ENCODE assay signal across 1 cellular context in the genomic region with DNA sequence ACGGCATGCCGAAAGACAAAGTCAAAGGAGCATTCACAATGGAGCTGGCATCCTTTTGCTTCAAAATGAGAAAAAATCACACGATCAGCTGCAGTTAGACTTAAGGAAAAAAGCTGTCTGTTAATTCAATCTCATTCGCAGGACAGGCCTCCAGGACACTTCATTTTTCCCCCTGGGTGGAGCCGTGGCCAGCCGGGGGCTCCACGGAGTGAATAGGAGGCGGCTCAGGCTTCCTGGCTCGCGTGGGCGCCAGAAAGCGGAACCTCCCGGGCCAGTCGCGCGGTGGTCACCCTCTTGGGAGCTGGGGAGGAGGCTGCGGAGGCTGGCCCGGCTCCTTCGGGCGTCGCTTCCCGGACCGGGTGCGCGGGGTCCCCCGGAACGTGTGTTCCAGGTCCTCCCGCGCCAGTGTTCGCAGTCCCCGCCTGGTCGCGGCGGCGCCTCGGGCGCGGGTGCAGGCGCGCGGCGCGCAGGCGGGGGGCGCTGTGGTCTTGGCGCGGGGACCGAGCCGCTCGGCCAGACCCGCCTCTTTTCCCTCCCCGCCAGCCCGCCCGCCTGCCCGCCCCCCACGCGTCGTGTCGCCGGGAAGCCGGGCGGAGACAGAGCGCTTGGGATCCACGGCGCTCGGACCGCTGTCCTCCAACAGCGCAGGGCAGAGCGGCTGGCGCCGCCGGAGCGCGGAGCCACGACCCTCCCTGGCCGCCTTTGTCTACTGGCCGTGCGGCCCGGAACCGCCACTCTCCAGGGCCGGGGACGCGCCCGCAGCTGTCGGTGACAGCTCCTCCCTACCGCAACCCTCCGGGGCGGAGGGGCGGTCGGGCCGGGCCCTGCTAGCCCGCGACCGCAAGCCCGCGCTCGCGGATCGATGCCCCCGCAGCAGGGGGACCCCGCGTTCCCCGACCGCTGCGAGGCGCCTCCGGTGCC.
TF ChIP-seq lines count a peak whose summit lies in the region.

A gene (plus strand): TSS at position 599 of the 921 bp plus-strand sequence. CDS start 264 bp downstream, at position 863.

TF ChIP-seq in HepG2, 621 proteins besides CTCF, POLR2A, EP300 and RAD21 (continued from another document and continues in another):
- TF ChIP-seq, protein P1, sequence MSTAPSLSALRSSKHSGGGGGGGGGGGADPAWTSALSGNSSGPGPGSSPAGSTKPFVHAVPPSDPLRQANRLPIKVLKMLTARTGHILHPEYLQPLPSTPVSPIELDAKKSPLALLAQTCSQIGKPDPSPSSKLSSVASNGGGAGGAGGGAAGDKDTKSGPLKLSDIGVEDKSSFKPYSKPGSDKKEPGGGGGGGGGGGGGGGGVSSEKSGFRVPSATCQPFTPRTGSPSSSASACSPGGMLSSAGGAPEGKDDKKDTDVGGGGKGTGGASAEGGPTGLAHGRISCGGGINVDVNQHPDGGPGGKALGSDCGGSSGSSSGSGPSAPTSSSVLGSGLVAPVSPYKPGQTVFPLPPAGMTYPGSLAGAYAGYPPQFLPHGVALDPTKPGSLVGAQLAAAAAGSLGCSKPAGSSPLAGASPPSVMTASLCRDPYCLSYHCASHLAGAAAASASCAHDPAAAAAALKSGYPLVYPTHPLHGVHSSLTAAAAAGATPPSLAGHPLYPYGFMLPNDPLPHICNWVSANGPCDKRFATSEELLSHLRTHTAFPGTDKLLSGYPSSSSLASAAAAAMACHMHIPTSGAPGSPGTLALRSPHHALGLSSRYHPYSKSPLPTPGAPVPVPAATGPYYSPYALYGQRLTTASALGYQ (CRISPR knock-in tag; IDR thresholded peaks at IDR 0.05), result peak; percentile 32; the same call in 1 of the 2 replicates
- TF ChIP-seq ZNF615 (CRISPR knock-in tag; IDR thresholded peaks at IDR 0.05; ENCODE audit: borderline replicate concordance) (no peak), DR1 (CRISPR knock-in tag; IDR thresholded peaks at IDR 0.05) (no peak), CCDC6 (CRISPR knock-in tag; IDR thresholded peaks at IDR 0.05) (peak; percentile 78), ZNF33B (CRISPR knock-in tag; IDR thresholded peaks at IDR 0.05) (no peak), ZNF446 (CRISPR knock-in tag; IDR thresholded peaks at IDR 0.05) (no peak), ZSCAN21 (CRISPR knock-in tag; IDR thresholded peaks at IDR 0.05; ENCODE audit: borderline replicate concordance) (no peak), PAWR (CRISPR knock-in tag; IDR thresholded peaks at IDR 0.05; ENCODE audit: borderline replicate concordance) (no peak), SP2 (CRISPR knock-in tag; IDR thresholded peaks at IDR 0.05) (no peak; the same call in 1 of the 2 replicates), ZNF724P (CRISPR knock-in tag; IDR thresholded peaks at IDR 0.05; ENCODE audit: borderline replicate concordance) (no peak), ISL2 (CRISPR knock-in tag; IDR thresholded peaks at IDR 0.05) (peak; percentile 67; the same call in 1 of the 2 replicates), TBP (CRISPR knock-in tag; IDR thresholded peaks at IDR 0.05) (no peak), MAFG (CRISPR knock-in tag; IDR thresholded peaks at IDR 0.05) (0 out of 2 replicates have a peak, but pooled peaks have one; percentile 39), MEF2D (CRISPR knock-in tag; IDR thresholded peaks at IDR 0.05) (peak; percentile 24; the same call in 1 of the 2 replicates), ZBTB3 (CRISPR knock-in tag; IDR thresholded peaks at IDR 0.05; ENCODE audit: borderline replicate concordance, low read depth) (no peak), ZNF83 (CRISPR knock-in tag; IDR thresholded peaks at IDR 0.05; ENCODE audit: borderline replicate concordance) (no peak), FOXA1 (IDR thresholded peaks at IDR 0.05) (no peak), FOXA1 (CRISPR knock-in tag; IDR thresholded peaks at IDR 0.05) (no peak)
- TF ChIP-seq, protein P2, sequence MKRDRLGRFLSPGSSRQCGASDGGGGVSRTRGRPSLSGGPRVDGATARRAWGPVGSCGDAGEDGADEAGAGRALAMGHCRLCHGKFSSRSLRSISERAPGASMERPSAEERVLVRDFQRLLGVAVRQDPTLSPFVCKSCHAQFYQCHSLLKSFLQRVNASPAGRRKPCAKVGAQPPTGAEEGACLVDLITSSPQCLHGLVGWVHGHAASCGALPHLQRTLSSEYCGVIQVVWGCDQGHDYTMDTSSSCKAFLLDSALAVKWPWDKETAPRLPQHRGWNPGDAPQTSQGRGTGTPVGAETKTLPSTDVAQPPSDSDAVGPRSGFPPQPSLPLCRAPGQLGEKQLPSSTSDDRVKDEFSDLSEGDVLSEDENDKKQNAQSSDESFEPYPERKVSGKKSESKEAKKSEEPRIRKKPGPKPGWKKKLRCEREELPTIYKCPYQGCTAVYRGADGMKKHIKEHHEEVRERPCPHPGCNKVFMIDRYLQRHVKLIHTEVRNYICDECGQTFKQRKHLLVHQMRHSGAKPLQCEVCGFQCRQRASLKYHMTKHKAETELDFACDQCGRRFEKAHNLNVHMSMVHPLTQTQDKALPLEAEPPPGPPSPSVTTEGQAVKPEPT (CRISPR knock-in tag; IDR thresholded peaks at IDR 0.05; ENCODE audit: low read depth), result 0 out of 2 replicates have a peak, but pooled peaks have one; percentile 23
- TF ChIP-seq, protein P3, sequence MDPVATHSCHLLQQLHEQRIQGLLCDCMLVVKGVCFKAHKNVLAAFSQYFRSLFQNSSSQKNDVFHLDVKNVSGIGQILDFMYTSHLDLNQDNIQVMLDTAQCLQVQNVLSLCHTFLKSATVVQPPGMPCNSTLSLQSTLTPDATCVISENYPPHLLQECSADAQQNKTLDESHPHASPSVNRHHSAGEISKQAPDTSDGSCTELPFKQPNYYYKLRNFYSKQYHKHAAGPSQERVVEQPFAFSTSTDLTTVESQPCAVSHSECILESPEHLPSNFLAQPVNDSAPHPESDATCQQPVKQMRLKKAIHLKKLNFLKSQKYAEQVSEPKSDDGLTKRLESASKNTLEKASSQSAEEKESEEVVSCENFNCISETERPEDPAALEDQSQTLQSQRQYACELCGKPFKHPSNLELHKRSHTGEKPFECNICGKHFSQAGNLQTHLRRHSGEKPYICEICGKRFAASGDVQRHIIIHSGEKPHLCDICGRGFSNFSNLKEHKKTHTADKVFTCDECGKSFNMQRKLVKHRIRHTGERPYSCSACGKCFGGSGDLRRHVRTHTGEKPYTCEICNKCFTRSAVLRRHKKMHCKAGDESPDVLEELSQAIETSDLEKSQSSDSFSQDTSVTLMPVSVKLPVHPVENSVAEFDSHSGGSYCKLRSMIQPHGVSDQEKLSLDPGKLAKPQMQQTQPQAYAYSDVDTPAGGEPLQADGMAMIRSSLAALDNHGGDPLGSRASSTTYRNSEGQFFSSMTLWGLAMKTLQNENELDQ (CRISPR knock-in tag; IDR thresholded peaks at IDR 0.05; ENCODE audit: borderline replicate concordance), result no peak
- TF ChIP-seq, protein P4, sequence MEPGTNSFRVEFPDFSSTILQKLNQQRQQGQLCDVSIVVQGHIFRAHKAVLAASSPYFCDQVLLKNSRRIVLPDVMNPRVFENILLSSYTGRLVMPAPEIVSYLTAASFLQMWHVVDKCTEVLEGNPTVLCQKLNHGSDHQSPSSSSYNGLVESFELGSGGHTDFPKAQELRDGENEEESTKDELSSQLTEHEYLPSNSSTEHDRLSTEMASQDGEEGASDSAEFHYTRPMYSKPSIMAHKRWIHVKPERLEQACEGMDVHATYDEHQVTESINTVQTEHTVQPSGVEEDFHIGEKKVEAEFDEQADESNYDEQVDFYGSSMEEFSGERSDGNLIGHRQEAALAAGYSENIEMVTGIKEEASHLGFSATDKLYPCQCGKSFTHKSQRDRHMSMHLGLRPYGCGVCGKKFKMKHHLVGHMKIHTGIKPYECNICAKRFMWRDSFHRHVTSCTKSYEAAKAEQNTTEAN (CRISPR knock-in tag; conservative IDR thresholded peaks at IDR 0.05), result peak; percentile 44; the same call in 1 of the 2 replicates
- TF ChIP-seq, protein P5, sequence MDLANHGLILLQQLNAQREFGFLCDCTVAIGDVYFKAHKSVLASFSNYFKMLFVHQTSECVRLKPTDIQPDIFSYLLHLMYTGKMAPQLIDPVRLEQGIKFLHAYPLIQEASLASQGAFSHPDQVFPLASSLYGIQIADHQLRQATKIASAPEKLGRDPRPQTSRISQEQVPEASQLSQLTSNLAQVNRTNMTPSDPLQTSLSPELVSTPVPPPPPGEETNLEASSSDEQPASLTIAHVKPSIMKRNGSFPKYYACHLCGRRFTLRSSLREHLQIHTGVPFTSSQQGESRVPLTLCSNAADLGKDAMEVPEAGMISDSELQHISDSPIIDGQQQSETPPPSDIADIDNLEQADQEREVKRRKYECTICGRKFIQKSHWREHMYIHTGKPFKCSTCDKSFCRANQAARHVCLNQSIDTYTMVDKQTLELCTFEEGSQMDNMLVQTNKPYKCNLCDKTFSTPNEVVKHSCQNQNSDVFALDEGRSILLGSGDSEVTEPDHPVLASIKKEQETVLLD (CRISPR knock-in tag; IDR thresholded peaks at IDR 0.05; ENCODE audit: low read depth), result no peak; the same call in 1 of the 2 replicates
- TF ChIP-seq, protein P6, sequence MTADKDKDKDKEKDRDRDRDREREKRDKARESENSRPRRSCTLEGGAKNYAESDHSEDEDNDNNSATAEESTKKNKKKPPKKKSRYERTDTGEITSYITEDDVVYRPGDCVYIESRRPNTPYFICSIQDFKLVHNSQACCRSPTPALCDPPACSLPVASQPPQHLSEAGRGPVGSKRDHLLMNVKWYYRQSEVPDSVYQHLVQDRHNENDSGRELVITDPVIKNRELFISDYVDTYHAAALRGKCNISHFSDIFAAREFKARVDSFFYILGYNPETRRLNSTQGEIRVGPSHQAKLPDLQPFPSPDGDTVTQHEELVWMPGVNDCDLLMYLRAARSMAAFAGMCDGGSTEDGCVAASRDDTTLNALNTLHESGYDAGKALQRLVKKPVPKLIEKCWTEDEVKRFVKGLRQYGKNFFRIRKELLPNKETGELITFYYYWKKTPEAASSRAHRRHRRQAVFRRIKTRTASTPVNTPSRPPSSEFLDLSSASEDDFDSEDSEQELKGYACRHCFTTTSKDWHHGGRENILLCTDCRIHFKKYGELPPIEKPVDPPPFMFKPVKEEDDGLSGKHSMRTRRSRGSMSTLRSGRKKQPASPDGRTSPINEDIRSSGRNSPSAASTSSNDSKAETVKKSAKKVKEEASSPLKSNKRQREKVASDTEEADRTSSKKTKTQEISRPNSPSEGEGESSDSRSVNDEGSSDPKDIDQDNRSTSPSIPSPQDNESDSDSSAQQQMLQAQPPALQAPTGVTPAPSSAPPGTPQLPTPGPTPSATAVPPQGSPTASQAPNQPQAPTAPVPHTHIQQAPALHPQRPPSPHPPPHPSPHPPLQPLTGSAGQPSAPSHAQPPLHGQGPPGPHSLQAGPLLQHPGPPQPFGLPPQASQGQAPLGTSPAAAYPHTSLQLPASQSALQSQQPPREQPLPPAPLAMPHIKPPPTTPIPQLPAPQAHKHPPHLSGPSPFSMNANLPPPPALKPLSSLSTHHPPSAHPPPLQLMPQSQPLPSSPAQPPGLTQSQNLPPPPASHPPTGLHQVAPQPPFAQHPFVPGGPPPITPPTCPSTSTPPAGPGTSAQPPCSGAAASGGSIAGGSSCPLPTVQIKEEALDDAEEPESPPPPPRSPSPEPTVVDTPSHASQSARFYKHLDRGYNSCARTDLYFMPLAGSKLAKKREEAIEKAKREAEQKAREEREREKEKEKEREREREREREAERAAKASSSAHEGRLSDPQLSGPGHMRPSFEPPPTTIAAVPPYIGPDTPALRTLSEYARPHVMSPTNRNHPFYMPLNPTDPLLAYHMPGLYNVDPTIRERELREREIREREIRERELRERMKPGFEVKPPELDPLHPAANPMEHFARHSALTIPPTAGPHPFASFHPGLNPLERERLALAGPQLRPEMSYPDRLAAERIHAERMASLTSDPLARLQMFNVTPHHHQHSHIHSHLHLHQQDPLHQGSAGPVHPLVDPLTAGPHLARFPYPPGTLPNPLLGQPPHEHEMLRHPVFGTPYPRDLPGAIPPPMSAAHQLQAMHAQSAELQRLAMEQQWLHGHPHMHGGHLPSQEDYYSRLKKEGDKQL (CRISPR knock-in tag; IDR thresholded peaks at IDR 0.05; ENCODE audit: low read depth), result no peak
- TF ChIP-seq, protein P7, sequence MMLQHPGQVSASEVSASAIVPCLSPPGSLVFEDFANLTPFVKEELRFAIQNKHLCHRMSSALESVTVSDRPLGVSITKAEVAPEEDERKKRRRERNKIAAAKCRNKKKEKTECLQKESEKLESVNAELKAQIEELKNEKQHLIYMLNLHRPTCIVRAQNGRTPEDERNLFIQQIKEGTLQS (CRISPR knock-in tag; IDR thresholded peaks at IDR 0.05), result no peak
- TF ChIP-seq, protein P8, sequence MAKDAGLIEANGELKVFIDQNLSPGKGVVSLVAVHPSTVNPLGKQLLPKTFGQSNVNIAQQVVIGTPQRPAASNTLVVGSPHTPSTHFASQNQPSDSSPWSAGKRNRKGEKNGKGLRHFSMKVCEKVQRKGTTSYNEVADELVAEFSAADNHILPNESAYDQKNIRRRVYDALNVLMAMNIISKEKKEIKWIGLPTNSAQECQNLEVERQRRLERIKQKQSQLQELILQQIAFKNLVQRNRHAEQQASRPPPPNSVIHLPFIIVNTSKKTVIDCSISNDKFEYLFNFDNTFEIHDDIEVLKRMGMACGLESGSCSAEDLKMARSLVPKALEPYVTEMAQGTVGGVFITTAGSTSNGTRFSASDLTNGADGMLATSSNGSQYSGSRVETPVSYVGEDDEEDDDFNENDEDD (CRISPR knock-in tag; IDR thresholded peaks at IDR 0.05; ENCODE audit: borderline replicate concordance), result peak; percentile 61; the same call in 1 of the 2 replicates
- TF ChIP-seq, protein P9, sequence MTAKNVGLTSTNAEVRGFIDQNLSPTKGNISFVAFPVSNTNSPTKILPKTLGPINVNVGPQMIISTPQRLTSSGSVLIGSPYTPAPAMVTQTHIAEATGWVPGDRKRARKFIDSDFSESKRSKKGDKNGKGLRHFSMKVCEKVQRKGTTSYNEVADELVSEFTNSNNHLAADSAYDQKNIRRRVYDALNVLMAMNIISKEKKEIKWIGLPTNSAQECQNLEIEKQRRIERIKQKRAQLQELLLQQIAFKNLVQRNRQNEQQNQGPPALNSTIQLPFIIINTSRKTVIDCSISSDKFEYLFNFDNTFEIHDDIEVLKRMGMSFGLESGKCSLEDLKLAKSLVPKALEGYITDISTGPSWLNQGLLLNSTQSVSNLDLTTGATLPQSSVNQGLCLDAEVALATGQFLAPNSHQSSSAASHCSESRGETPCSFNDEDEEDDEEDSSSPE (CRISPR knock-in tag; IDR thresholded peaks at IDR 0.05), result peak; percentile 61; the same call in 1 of the 2 replicates
- TF ChIP-seq, protein P10, sequence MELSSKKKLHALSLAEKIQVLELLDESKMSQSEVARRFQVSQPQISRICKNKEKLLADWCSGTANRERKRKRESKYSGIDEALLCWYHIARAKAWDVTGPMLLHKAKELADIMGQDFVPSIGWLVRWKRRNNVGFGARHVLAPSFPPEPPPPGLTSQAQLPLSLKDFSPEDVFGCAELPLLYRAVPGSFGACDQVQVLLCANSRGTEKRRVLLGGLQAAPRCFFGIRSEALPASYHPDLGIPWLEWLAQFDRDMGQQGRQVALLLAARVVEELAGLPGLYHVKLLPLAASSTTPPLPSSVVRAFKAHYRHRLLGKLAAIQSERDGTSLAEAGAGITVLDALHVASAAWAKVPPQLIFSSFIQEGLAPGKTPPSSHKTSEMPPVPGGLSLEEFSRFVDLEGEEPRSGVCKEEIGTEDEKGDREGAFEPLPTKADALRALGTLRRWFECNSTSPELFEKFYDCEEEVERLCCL (CRISPR knock-in tag; IDR thresholded peaks at IDR 0.05; ENCODE audit: borderline replicate concordance), result no peak
- TF ChIP-seq, protein P11, sequence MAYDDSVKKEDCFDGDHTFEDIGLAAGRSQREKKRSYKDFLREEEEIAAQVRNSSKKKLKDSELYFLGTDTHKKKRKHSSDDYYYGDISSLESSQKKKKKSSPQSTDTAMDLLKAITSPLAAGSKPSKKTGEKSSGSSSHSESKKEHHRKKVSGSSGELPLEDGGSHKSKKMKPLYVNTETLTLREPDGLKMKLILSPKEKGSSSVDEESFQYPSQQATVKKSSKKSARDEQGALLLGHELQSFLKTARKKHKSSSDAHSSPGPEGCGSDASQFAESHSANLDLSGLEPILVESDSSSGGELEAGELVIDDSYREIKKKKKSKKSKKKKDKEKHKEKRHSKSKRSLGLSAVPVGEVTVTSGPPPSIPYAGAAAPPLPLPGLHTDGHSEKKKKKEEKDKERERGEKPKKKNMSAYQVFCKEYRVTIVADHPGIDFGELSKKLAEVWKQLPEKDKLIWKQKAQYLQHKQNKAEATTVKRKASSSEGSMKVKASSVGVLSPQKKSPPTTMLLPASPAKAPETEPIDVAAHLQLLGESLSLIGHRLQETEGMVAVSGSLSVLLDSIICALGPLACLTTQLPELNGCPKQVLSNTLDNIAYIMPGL (CRISPR knock-in tag; IDR thresholded peaks at IDR 0.05; ENCODE audit: borderline replicate concordance in 1 of 2, low read depth in 1 of 2), result peak; percentile 60 to 93
